ENCODE assay signal across 23 cellular contexts in the genomic region with DNA sequence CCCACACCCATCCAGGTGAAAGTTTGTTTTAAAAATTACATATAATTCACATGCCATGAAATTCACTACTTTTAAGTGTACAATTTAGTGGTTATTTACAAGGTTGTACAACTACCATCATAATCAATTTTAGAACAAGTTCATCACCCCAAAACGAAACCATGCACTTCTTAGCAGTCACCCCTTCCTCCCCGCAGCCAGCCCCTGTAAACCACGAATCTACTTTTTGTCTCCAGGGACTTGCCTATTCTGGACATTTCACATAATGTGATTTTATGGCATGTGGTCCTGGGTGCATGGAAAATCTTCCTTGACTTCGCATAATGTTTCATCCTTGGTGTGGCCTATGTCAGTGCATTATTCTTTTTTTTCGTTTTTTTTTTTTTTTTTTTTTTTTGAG. TPM values are rescaled to one million over a fixed set of nuclear protein-coding genes. Genes with fewer than 3 reads are reported as not detected.
A peak's percentile ranks its signal among the peaks of the same experiment; 100 is the strongest.
DNase-seq lines count a peak whose midpoint lies in the region; ATAC-seq, FAIRE-seq and TF ChIP-seq lines count a peak whose summit lies in the region.
"Had no signal": no experiment of that assay in that cellular context is flagged by ENCODE, and none has a peak within 500 bp of the region (broad histone marks: within the 10 kb centered on the region; RNA-seq: fewer than 3 reads in every experiment).

No MANE protein-coding gene starts in this region.

- peak overlapping the region; percentile 55 for H3K4me3 Mint-ChIP-seq in activated B cell treated with CpG ODN at 0.5 μM for 24 hours

- FAIRE-seq in HepG2 (lab: Jason Lieb, UNC) (no peak), GM18507 (lab: Jason Lieb, UNC) (peak; percentile 85), RCC 7860 (lab: Jason Lieb, UNC) (no peak)
- FAIRE-seq: D721Med, G401.6 had no signal

- TF ChIP-seq CTCF in HepG2 (CRISPR knock-in tag; IDR thresholded peaks at IDR 0.05), result no peak
- no peak for TF ChIP-seq CTCF in right lobe of liver (IDR thresholded peaks at IDR 0.05)
- TF ChIP-seq CTCF in activated B cell treated with CpG ODN at 0.5 μM for 24 hours (IDR thresholded peaks at IDR 0.05), result no peak

- no peaks in the 10 kb centered on the region for H3K9me3 Mint-ChIP-seq in activated B cell treated with CpG ODN at 0.5 μM for 24 hours
- H3K9me3 Mint-ChIP-seq: CD4-positive, alpha-beta memory T cell had no signal

- ATAC-seq in HepG2, result no peak
- ATAC-seq in right lobe of liver, result no peak
- ATAC-seq in activated B cell treated with CpG ODN at 0.5 μM for 24 hours (ENCODE audit: low read depth), result peak; percentile 20
- no peak for ATAC-seq in HG03280 (IDR thresholded peaks at IDR 0.05; ENCODE audit: unreplicated experiment)
- no peak for ATAC-seq in HG02885 (IDR thresholded peaks at IDR 0.05; ENCODE audit: poor library complexity, unreplicated experiment)
- no peak for ATAC-seq in HG03432 (IDR thresholded peaks at IDR 0.05; ENCODE audit: unreplicated experiment)

- H4K20me1 ChIP-seq in HepG2 (ENCODE audit: insufficient read depth, low read length), result no peaks in the 10 kb centered on the region

- TF ChIP-seq POLR2A in HepG2 (IDR thresholded peaks at IDR 0.05; ENCODE audit: insufficient read depth in 1 of 2, low read depth in 2 of 2, low read length in 2 of 2), result no peak
- no peak for TF ChIP-seq POLR2A in right lobe of liver (IDR thresholded peaks at IDR 0.05)

- H2AFZ ChIP-seq in HepG2 (ENCODE audit: low read length), result no peak overlapping the region
- H2AFZ ChIP-seq: GM23248 had no signal

- TF ChIP-seq RAD21 in HepG2 (CRISPR knock-in tag; IDR thresholded peaks at IDR 0.05), result no peak

- peak overlapping the region in 1 of 3 experiments; percentile 34; a peak in 1 of 6 replicates for H3K4me3 ChIP-seq in HepG2 (replicated peaks in 1 of 3; ENCODE audit: insufficient read depth in 1 of 3, low read depth in 2 of 3, low read length in 3 of 3)
- no peak overlapping the region for H3K4me3 ChIP-seq in right lobe of liver
- H3K4me3 ChIP-seq: GM23248 had no signal

- in situ Hi-C loops in HepG2 (cut with HindIII; ENCODE audit: extremely low pct_ligation_motif_present, low pct_unique_long_range_greater_than_20kb), result no loop called here

- no peaks in the 10 kb centered on the region for H3K79me2 ChIP-seq in HepG2 (ENCODE audit: insufficient read depth, low read length)

- H3K27ac ChIP-seq in HepG2 (ENCODE audit: extremely low read length, insufficient read depth, low read length), result no peak overlapping the region
- H3K27ac ChIP-seq in right lobe of liver, result no peak overlapping the region
- H3K27ac ChIP-seq: C4-2B, GM23248 had no signal

- H3K4me1 ChIP-seq in HepG2 (ENCODE audit: insufficient read depth, low read length) (peaks cover 32% of the 10 kb centered on the region), right lobe of liver (no peaks in the 10 kb centered on the region)

- no peaks in the 10 kb centered on the region for H3K36me3 Mint-ChIP-seq in activated B cell treated with CpG ODN at 0.5 μM for 24 hours (ENCODE audit: low read depth)
- H3K36me3 Mint-ChIP-seq: CD4-positive, alpha-beta memory T cell had no signal

- H3K36me3 ChIP-seq in HepG2 (replicated peaks in 1 of 2; ENCODE audit: control insufficient read depth in 1 of 2, insufficient read depth in 2 of 2, low read length in 2 of 2) (no peaks in the 10 kb centered on the region), right lobe of liver (no peaks in the 10 kb centered on the region)

- peaks cover 0 to 4% of the 10 kb centered on the region in 2 experiments; a peak in 2 of 5 replicates for H3K27me3 ChIP-seq in HepG2 (ENCODE audit: control insufficient read depth in 1 of 2, insufficient read depth in 2 of 2, low read length in 2 of 2)
- no peaks in the 10 kb centered on the region for H3K27me3 ChIP-seq in right lobe of liver

- DNase-seq in HepG2 (ENCODE audit: low spot score), result no peak
- DNase-seq in right lobe of liver, result no peak
- DNase-seq in GM18507 (ENCODE audit: extremely low spot score, insufficient read length, low read depth), result no peak
- DNase-seq in activated B cell treated with CpG ODN at 0.5 μM for 24 hours, result no peak
- DNase-seq in RCC 7860 (ENCODE audit: low spot score), result no peak
- DNase-seq: 8988T, AML-193, COR-L47, DMS153, DMS79 treated with DMSO at 0.1 percent for 48 hours, EL, GM23248, H7, IMR-90, Kasumi-1, KBM-7 had no signal

- no peaks in the 10 kb centered on the region for H3K27me3 Mint-ChIP-seq in activated B cell treated with CpG ODN at 0.5 μM for 24 hours

- peaks cover 57% of the 10 kb centered on the region for H3K4me1 Mint-ChIP-seq in activated B cell treated with CpG ODN at 0.5 μM for 24 hours

- WGBS in HepG2 (ENCODE audit: low lambda C conversion rate), result 40% methylated on average over 5 of the region's 5 CpGs
- WGBS in right lobe of liver (ENCODE audit: insufficient coverage, low coverage, low lambda C conversion rate, missing lambda C conversion rate), result 90% methylated on average over 4 of the region's 5 CpGs

- intact Hi-C loops in HepG2 (cut with micrococcal nuclease; ENCODE audit: unreplicated experiment), result no loop called here
- intact Hi-C loops in right lobe of liver (cut with DNase I), result no loop called here
- intact Hi-C loops in activated B cell treated with CpG ODN at 0.5 μM for 24 hours (cut with micrococcal nuclease), result no loop called here

- POLR2A ChIA-PET in HepG2 (lab: Yijun Ruan, JAX) (no interaction called here), activated B cell treated with CpG ODN at 0.5 μM for 24 hours (lab: Charles Lee) (interaction anchor here (0.6 to 1.0 kb wide), 2 partner anchors 16 to 167 kb away, joined by 3 to 11 read pairs; no protein-coding TSS in a partner anchor)

- BruUV-seq in HepG2 (replicated peaks; lab: Mats Ljungman, UMichigan), result no TSS peak

- no peak overlapping the region for H3K9ac ChIP-seq in HepG2 (ENCODE audit: insufficient read depth, low read depth, low read length)
- H3K9ac ChIP-seq: GM23248 had no signal

- CTCF ChIA-PET in HepG2 (lab: Yijun Ruan, JAX; ENCODE audit: low intra/inter-chr PET ratio, low total read pairs), result no interaction called here
- CTCF ChIA-PET in activated B cell treated with CpG ODN at 0.5 μM for 24 hours (lab: Charles Lee), result no interaction called here

- H3K27ac Mint-ChIP-seq in activated B cell treated with CpG ODN at 0.5 μM for 24 hours, result peak overlapping the region; percentile 54

- no peak for TF ChIP-seq EP300 in HepG2 (IDR thresholded peaks at IDR 0.05; ENCODE audit: low read depth in 2 of 2, low read length in 2 of 2)
- TF ChIP-seq EP300 in HepG2 (CRISPR knock-in tag; IDR thresholded peaks at IDR 0.05; ENCODE audit: borderline replicate concordance), result no peak

- peak overlapping the region; percentile 72 for H3K4me2 ChIP-seq in HepG2 (ENCODE audit: low read depth, low read length)

- no peaks in the 10 kb centered on the region for H3K9me3 ChIP-seq in HepG2 (ENCODE audit: low read length)
- no peaks in the 10 kb centered on the region for H3K9me3 ChIP-seq in right lobe of liver

TF ChIP-seq in HepG2, 621 proteins besides CTCF, POLR2A, EP300 and RAD21 (continues in another document):
- TF ChIP-seq, protein P1, sequence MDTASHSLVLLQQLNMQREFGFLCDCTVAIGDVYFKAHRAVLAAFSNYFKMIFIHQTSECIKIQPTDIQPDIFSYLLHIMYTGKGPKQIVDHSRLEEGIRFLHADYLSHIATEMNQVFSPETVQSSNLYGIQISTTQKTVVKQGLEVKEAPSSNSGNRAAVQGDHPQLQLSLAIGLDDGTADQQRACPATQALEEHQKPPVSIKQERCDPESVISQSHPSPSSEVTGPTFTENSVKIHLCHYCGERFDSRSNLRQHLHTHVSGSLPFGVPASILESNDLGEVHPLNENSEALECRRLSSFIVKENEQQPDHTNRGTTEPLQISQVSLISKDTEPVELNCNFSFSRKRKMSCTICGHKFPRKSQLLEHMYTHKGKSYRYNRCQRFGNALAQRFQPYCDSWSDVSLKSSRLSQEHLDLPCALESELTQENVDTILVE (CRISPR knock-in tag; IDR thresholded peaks at IDR 0.05), result no peak
- no peak for TF ChIP-seq ZNF496 (CRISPR knock-in tag; IDR thresholded peaks at IDR 0.05; ENCODE audit: insufficient replicate concordance)
- TF ChIP-seq LCORL (IDR thresholded peaks at IDR 0.05), result no peak
- TF ChIP-seq LCORL (CRISPR knock-in tag; IDR thresholded peaks at IDR 0.05), result no peak
- TF ChIP-seq ZNF766 (CRISPR knock-in tag; IDR thresholded peaks at IDR 0.05; ENCODE audit: borderline replicate concordance), result no peak
- no peak for TF ChIP-seq KAT8 (CRISPR knock-in tag; IDR thresholded peaks at IDR 0.05)
- TF ChIP-seq ZNF703 (CRISPR knock-in tag; IDR thresholded peaks at IDR 0.05; ENCODE audit: borderline replicate concordance), result no peak
- TF ChIP-seq BHLHE40 (IDR thresholded peaks at IDR 0.05; ENCODE audit: low read length), result no peak

RNA-seq across cellular contexts. Expression of a gene that starts 19.2 kb away (rescaled TPM):
- total RNA-seq in HepG2 (2016; rRNA removed; fragmentation: Illumina TruSeq; extraction: Trizol) (12.2 and 13.0 TPM in 2 replicates), right lobe of liver (10 to 100 TPM in 1 of 6 experiments, 1 to 10 TPM in 5; 5.6 to 10.5 (median 8.3) TPM), activated B cell treated with CpG ODN at 0.5 μM for 24 hours (120 and 124 TPM in 2 replicates)
- 45.5 and 46.6 TPM in 2 replicates for total RNA-seq in HepG2 (2016; cell fraction: cytosol; rRNA removed; fragmentation: Illumina TruSeq; extraction: Trizol; ENCODE audit: low read depth)
- 10.7 and 11.9 TPM in 2 replicates for total RNA-seq in HepG2 (2016; cell fraction: insoluble cytoplasmic fraction; rRNA removed; fragmentation: Illumina TruSeq; extraction: Trizol)
- total RNA-seq in HepG2 (2016; cell fraction: membrane; rRNA removed; fragmentation: Illumina TruSeq; extraction: Trizol), result 36.3 and 37.0 TPM in 2 replicates
- total RNA-seq in HepG2 (2016; cell fraction: nucleus; rRNA removed; fragmentation: Illumina TruSeq; extraction: Trizol), result 8.7 and 9.5 TPM in 2 replicates
- 6.9 and 7.2 TPM in 2 replicates for polyA plus RNA-seq in HepG2 (2011; rRNA removed)
- polyA plus RNA-seq in HepG2 (2011; cell fraction: cytosol; rRNA removed), result 6.0 and 6.8 TPM in 2 replicates
- polyA plus RNA-seq in HepG2 (2011; cell fraction: nucleus; rRNA removed), result 8.0 and 8.4 TPM in 2 replicates
- polyA plus RNA-seq in HepG2 (2012), result 5.3 and 5.6 TPM in 2 replicates
- polyA plus RNA-seq in HepG2 (2016; cell fraction: cytosol; fragmentation: Illumina TruSeq; extraction: Trizol; ENCODE audit: low read depth), result 11.1 and 11.2 TPM in 2 replicates
- polyA plus RNA-seq in HepG2 (2016; cell fraction: insoluble cytoplasmic fraction; fragmentation: Illumina TruSeq; extraction: Trizol; ENCODE audit: low read depth), result 7.7 and 10.1 TPM in 2 replicates
- 15.8 and 17.5 TPM in 2 replicates for polyA plus RNA-seq in HepG2 (2016; cell fraction: membrane; fragmentation: Illumina TruSeq; extraction: Trizol; ENCODE audit: low read depth)
- 11.6 and 12.0 TPM in 2 replicates for polyA plus RNA-seq in HepG2 (2016; cell fraction: nucleus; fragmentation: Illumina TruSeq; extraction: Trizol; ENCODE audit: insufficient read depth, low read depth)
- polyA minus RNA-seq in HepG2 (2011; rRNA and poly(A)+ RNA removed; ENCODE audit: low replicate concordance), result 21.0 and 40.5 TPM in 2 replicates
- 7.8 and 9.1 TPM in 2 replicates for polyA minus RNA-seq in HepG2 (2011; cell fraction: cytosol; rRNA and poly(A)+ RNA removed)
- polyA minus RNA-seq in HepG2 (2011; cell fraction: nucleus; rRNA and poly(A)+ RNA removed), result 6.8 and 11.8 TPM in 2 replicates
